16 cellular contexts compared by ENCODE assay signal in the genomic region with DNA sequence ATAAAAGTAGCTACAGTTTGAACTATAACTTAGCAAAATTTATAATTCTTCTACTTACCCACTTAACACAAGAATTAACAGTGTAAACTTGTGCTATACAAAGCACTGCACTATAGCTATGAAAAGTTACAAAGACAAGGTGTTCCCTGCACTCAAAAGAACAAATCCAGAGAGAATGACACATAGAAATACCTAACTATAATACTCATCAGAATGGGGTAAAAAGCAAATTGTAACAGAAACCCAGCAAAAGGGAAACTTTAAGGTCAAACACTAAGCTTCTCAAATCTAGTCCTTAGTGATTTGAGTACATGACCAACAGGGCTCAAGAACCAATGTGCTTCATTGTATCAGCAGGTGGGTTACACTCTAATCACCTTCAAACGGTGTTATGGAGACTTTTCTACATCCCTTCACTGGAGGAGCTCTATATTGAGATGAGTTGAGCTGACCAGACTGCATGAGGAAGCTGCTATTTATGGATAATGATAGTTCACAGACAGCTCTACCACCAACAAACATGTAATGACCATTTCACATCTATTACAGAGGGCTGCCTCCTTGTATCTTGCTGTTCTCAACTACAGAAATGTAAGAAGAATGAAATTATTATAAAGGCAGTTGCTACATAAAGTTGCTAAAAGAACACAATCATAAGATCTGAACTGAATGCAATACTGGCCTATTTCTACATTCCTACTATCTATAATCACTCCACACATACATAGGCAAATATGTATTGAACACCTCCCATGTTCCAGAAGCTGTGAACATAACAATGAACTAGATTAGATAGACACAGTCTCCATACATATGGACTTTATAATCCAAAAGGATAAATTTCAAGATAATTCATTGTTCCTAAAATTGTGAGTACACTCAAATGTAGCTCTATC. TPM values are rescaled to one million over a fixed set of nuclear protein-coding genes. Genes with fewer than 3 reads are reported as not detected.
DNase-seq lines count a peak whose midpoint lies in the region; TF ChIP-seq lines count a peak whose summit lies in the region.
"Had no signal": no experiment of that assay in that cellular context is flagged by ENCODE, and none has a peak within 500 bp of the region (broad histone marks: within the 10 kb centered on the region; RNA-seq: fewer than 3 reads in every experiment).

No MANE protein-coding gene starts in this region.

- in situ Hi-C loops in astrocyte of the spinal cord (cut with HindIII; ENCODE audit: low sequenced_read_pairs) = no loop called here

- no peak for TF ChIP-seq CTCF in astrocyte of the spinal cord (IDR thresholded peaks at IDR 0.05; ENCODE audit: low read depth, low read length)

- no peak overlapping the region for H3K4me3 ChIP-seq in astrocyte of the spinal cord (ENCODE audit: low read depth, low read length)
- H3K4me3 ChIP-seq: dorsolateral prefrontal cortex, thoracic aorta had no signal

- DNase-seq in AG08395 (ENCODE audit: low spot score) = peak; percentile 14
- DNase-seq in HPDE6-E6E7 (ENCODE audit: extremely low spot score) = peak; percentile 44
- DNase-seq in astrocyte of the spinal cord (ENCODE audit: low read depth, low spot score) = peak; percentile 57
- peak; percentile 19 for DNase-seq in hepatic stellate cell (ENCODE audit: low spot score)
- no peak for DNase-seq in NOMO-1 treated with DMSO at 0.1 percent for 48 hours (lab: John Stamatoyannopoulos, UW; ENCODE audit: unreplicated experiment)
- no peak for DNase-seq in A172 (ENCODE audit: low spot score)
- DNase-seq in HuH-7 (ENCODE audit: low spot score) = no peak
- DNase-seq in T-helper 2 cell = no peak
- DNase-seq: activated CD4-positive, alpha-beta T cell treated with anti-CD3 and anti-CD28 coated beads for 48 hours; activated T-cell treated with anti-CD3 and anti-CD28 coated beads, Interleukin-2, amount 50 U/mL, for 48 hours; dorsolateral prefrontal cortex; kidney glomerular epithelial cell; NCI-H1105; NCI-H446; OCI-M1 had no signal

RNA-seq across cellular contexts. Expression of gene PIK3R3, which starts 47.6 kb away (rescaled TPM):
- total RNA-seq in A172 (2014; rRNA removed; shearing (Covaris generic)) = 9.2 and 11.2 TPM in 2 replicates

Comparison
In these comparisons a context has a peak if more than half of its experiments do, and no peak if none do; other contexts are left out.
1. DNase-seq: peak in AG08395 (single experiment), HPDE6-E6E7 (single experiment), astrocyte of the spinal cord (single experiment) and hepatic stellate cell (single experiment); none in NOMO-1 treated with DMSO at 0.1 percent for 48 hours (single experiment), A172 (single experiment), HuH-7 (single experiment) and T-helper 2 cell (0 of 5).